In the genomic region with DNA sequence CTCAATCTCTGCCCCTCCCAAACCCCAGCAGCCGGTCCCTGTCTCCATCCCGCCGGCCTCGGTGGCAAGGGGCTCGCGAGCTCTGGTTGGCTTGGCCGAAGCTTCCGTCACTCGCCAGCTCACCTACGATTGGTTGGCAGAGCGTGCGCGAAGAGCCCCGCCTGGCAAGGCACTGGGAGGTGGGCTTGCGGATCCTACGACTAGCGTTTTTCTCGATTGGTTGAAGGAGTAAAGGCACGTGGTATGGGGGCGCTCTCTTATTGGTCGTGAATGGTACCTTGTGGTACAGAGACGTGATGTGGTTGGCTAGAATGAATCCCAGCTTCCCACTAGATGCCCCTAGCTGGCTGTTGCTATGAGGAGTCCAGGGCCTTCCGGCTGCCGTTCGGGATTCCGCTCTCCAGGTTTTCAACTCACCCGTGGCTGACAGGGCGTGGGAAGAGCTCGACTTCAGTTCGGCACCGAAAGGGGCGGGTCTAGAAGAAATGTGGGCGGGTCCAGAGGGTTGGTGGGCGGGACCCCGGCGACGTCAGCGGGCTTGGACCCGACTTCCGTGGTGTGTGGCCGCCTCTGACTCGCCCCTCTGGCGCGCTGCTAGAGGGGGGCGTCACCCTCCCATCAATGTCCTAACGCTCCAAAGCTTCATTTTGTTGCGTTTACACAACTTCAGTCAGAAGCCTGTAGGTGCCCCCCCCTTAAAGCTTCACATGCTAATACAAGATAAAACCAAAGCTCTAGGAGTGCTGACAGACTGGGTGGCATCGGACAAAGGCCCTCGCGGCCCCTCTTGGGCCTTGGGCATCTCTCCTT, we compare ENCODE assay signal across 8 cellular contexts. TPM values are rescaled to one million over a fixed set of nuclear protein-coding genes. Genes with fewer than 3 reads are reported as not detected.
DNase-seq lines count a peak whose midpoint lies in the region; ATAC-seq, FAIRE-seq and TF ChIP-seq lines count a peak whose summit lies in the region.

No MANE protein-coding gene starts in this region.

- H3K27me3 ChIP-seq in adrenal gland (no peaks in the 10 kb centered on the region), parathyroid adenoma (ENCODE audit: control insufficient read depth, insufficient read depth, low read length) (no peaks in the 10 kb centered on the region), tibial nerve (no peaks in the 10 kb centered on the region)

- TF ChIP-seq CTCF in adrenal gland (IDR thresholded peaks at IDR 0.05) (peak in 1 of 6 experiments; percentile 5), parathyroid adenoma (IDR thresholded peaks at IDR 0.05) (no peak), tibial nerve (IDR thresholded peaks at IDR 0.05) (peak in 2 of 5 experiments; percentile 43 to 53)

- 0 to 1% (median 0%) methylated on average over 9 to 50 of the region's 50 CpGs for WGBS in adrenal gland, 4 donors
- 0 to 1% methylated on average over 39 to 47 of the region's 50 CpGs for WGBS in tibial nerve, 2 donors

- H3K27ac ChIP-seq in adrenal gland (peak overlapping the region; percentile 97 to 99 (median 98)), parathyroid adenoma (peak overlapping the region; percentile 100), tibial nerve (peak overlapping the region; percentile 100)

- H3K36me3 ChIP-seq in adrenal gland (replicated peaks in 1 of 2) (no peaks in the 10 kb centered on the region), parathyroid adenoma (ENCODE audit: control insufficient read depth, insufficient read depth, low read length) (no peaks in the 10 kb centered on the region), tibial nerve (no peaks in the 10 kb centered on the region)

- peak overlapping the region; percentile 99 for H3K4me2 ChIP-seq in parathyroid adenoma (ENCODE audit: low read length)

- H2AFZ ChIP-seq in parathyroid adenoma: peak overlapping the region; percentile 95

- H3K4me1 ChIP-seq in adrenal gland (replicated peaks in 1 of 2): peaks cover 4 to 40% of the 10 kb centered on the region in 2 donors
- H3K4me1 ChIP-seq in parathyroid adenoma: peaks cover 4% of the 10 kb centered on the region
- H3K4me1 ChIP-seq in tibial nerve: peaks cover 0 to 57% (median 9%) of the 10 kb centered on the region in 4 donors

- TF ChIP-seq POLR2A in GM12892 (IDR thresholded peaks at IDR 0.05; ENCODE audit: low read depth, low read length) (no peak; the same call in 1 of the 2 replicates), adrenal gland (IDR thresholded peaks at IDR 0.05) (peak in 1 of 2 donors; percentile 37), tibial nerve (IDR thresholded peaks at IDR 0.05) (peak; percentile 62 to 79)

- peak; percentile 76 for ATAC-seq in HG02852 (IDR thresholded peaks at IDR 0.05; ENCODE audit: unreplicated experiment)

- intact Hi-C loops in adrenal gland (cut with DNase I): no loop called here
- intact Hi-C loops in cardiac septum (cut with DNase I): loop anchor here (5.0 kb wide), 3 partner anchors 66 to 321 kb away; partner anchors contain the start of gene MBNL2

- H3K9me3 ChIP-seq in adrenal gland (replicated peaks in 1 of 3): no peaks in the 10 kb centered on the region
- H3K9me3 ChIP-seq in parathyroid adenoma (ENCODE audit: control insufficient read depth, low read length): no peaks in the 10 kb centered on the region
- H3K9me3 ChIP-seq in tibial nerve: no peaks in the 10 kb centered on the region

- H3K4me3 ChIP-seq in adrenal gland (peak overlapping the region; percentile 27 to 92 (median 60)), parathyroid adenoma (ENCODE audit: low read depth, low read length) (peak overlapping the region; percentile 99), tibial nerve (peak overlapping the region; percentile 67 to 93 (median 88))

- FAIRE-seq in GM12892 (lab: Jason Lieb, UNC): peak; percentile 97

- peaks cover 2% of the 10 kb centered on the region for H3K79me2 ChIP-seq in parathyroid adenoma

- H3K9ac ChIP-seq in parathyroid adenoma: peak overlapping the region; percentile 35

- peak; percentile 90 to 96 for TF ChIP-seq EP300 in tibial nerve (IDR thresholded peaks at IDR 0.05)

- DNase-seq in GM12892 (ENCODE audit: insufficient read length) (peak; percentile 46), NCI-H1436 treated with DMSO at 0.1 percent for 48 hours (lab: John Stamatoyannopoulos, UW) (peak; percentile 47), T follicular helper cell (ENCODE audit: low read depth) (peak; percentile 97), adrenal gland (peak; percentile 99 to 100 (median 100)), cardiac septum (ENCODE audit: low spot score) (peak; percentile 99), tibial nerve (ENCODE audit: low spot score in 2 of 2) (peak; percentile 98 to 99)

RNA-seq across cellular contexts. Expression of gene RAP2A, which starts 0.8 kb away (rescaled TPM):
- polyA plus RNA-seq in GM12892 (2012; ENCODE audit: missing spikeins): 15.5 TPM
- total RNA-seq in adrenal gland (10 to 100 TPM; 13.0 to 37.9 (median 23.2) TPM), cardiac septum (32.7 TPM), tibial nerve (10 to 100 TPM; 32.4 to 45.7 (median 33.5) TPM)
- polyA plus RNA-seq in adrenal gland: 10 to 100 TPM in 1 of 3 donors, 1 to 10 TPM in 2; 3.6 to 19.9 (median 4.8) TPM

Comparison
In these comparisons a context has a peak if more than half of its experiments do, and no peak if none do; other contexts are left out.
1. Peak in every context shown above with its lines: DNase-seq, ATAC-seq, H3K4me3 ChIP-seq and H3K27ac ChIP-seq.
2. DNase-seq: peak in every context shown above with its lines; median percentile 100 in adrenal gland; 99 in cardiac septum; 98 in tibial nerve; 97 in T follicular helper cell; 47 in NCI-H1436 treated with DMSO at 0.1 percent for 48 hours; 46 in GM12892.